Comparison of ENCODE assay signal across 18 cellular contexts in genomic region chr19:17458970-17459369, GRCh38. TPM values are rescaled to one million over a fixed set of nuclear protein-coding genes. Genes with fewer than 3 reads are reported as not detected.
DNase-seq lines count a peak whose midpoint lies in the region; ATAC-seq, FAIRE-seq and TF ChIP-seq lines count a peak whose summit lies in the region.
"Had no signal": no experiment of that assay in that cellular context is flagged by ENCODE, and none has a peak within 500 bp of the region (broad histone marks: within the 10 kb centered on the region; RNA-seq: fewer than 3 reads in every experiment).

No MANE protein-coding gene starts in this region.

- POLR2A ChIA-PET in HEK293 (lab: Yijun Ruan, JAX): no interaction called here

- H3K27ac ChIP-seq in HEK293 (ENCODE audit: extremely low read depth, low read depth, low read length): no peak overlapping the region
- H3K27ac ChIP-seq: A549, C4-2B had no signal

- DNase-seq in SW480 (ENCODE audit: low spot score) (peak; percentile 35), bronchial epithelial cell (ENCODE audit: low read depth) (peak; percentile 49), DMS153 (lab: John Stamatoyannopoulos, UW) (no peak)
- DNase-seq: BE2C; CD4-positive, alpha-beta memory T cell; DMS79 treated with DMSO at 0.1 percent for 48 hours; EL had no signal

- no peak for FAIRE-seq in bronchial epithelial cell (lab: Jason Lieb, UNC)
- FAIRE-seq: A549, G401.6, H1, HepG2, HTR-8/SVneo had no signal

- CTCF ChIA-PET in HEK293 (lab: Yijun Ruan, JAX): interaction anchor here (0.6 to 2.3 kb wide), 5 partner anchors 8 to 62 kb away, joined by 3 to 8 read pairs (median 3); no protein-coding TSS in a partner anchor

- H3K36me3 ChIP-seq in HEK293 (ENCODE audit: control insufficient read depth in 2 of 2, insufficient read depth in 1 of 2, low read length in 2 of 2) (no peaks in the 10 kb centered on the region), bronchial epithelial cell (ENCODE audit: control insufficient read depth, insufficient read depth, low read length) (no peaks in the 10 kb centered on the region)
- H3K36me3 ChIP-seq: BE2C, HAP-1 had no signal

- TF ChIP-seq CTCF in HEK293 (tag by site-specific recombination; IDR thresholded peaks at IDR 0.05) (no peak), bronchial epithelial cell (IDR thresholded peaks at IDR 0.05; ENCODE audit: insufficient read depth, low read length, severe bottlenecking) (no peak), nephron (IDR thresholded peaks at IDR 0.05; ENCODE audit: unreplicated experiment in 3 of 3) (no peak)

- H3K4me3 ChIP-seq in HEK293 (ENCODE audit: low read depth, low read length): no peak overlapping the region
- no peak overlapping the region for H3K4me3 ChIP-seq in bronchial epithelial cell (ENCODE audit: low read depth, low read length)
- H3K4me3 ChIP-seq: A549, HAP-1 had no signal

- peaks cover 12% of the 10 kb centered on the region for H3K27me3 ChIP-seq in bronchial epithelial cell (ENCODE audit: control insufficient read depth, insufficient read depth, low read length)

- peak overlapping the region in 1 of 3 experiments; percentile 4 for H3K4me3 Mint-ChIP-seq in nephron
- H3K4me3 Mint-ChIP-seq: CD4-positive, alpha-beta memory T cell had no signal

- H3K27ac Mint-ChIP-seq in nephron: peak overlapping the region in 2 of 3 experiments; percentile 29 to 40
- H3K27ac Mint-ChIP-seq: CD4-positive, alpha-beta memory T cell had no signal

- no peaks in the 10 kb centered on the region for H3K4me1 ChIP-seq in HEK293 (ENCODE audit: control insufficient read depth, insufficient read depth, low read length)
- H3K4me1 ChIP-seq: A549, BE2C, HAP-1 had no signal

- ATAC-seq in GM18861 (IDR thresholded peaks at IDR 0.05; ENCODE audit: unreplicated experiment): no peak
- ATAC-seq in GM19395 (IDR thresholded peaks at IDR 0.05; ENCODE audit: unreplicated experiment): no peak
- ATAC-seq: A549, HepG2 had no signal

- no peaks in the 10 kb centered on the region for H3K36me3 Mint-ChIP-seq in nephron (ENCODE audit: low read depth)
- H3K36me3 Mint-ChIP-seq: CD4-positive, alpha-beta memory T cell had no signal

- peaks cover 54% of the 10 kb centered on the region for H3K27me3 Mint-ChIP-seq in nephron (ENCODE audit: low read depth)

- H3K9me3 Mint-ChIP-seq in nephron: no peaks in the 10 kb centered on the region
- H3K9me3 Mint-ChIP-seq: CD4-positive, alpha-beta memory T cell had no signal

- no peaks in the 10 kb centered on the region for H3K9me3 ChIP-seq in HEK293 (ENCODE audit: control insufficient read depth, insufficient read depth, low read depth, low read length)
- H3K9me3 ChIP-seq: A549, BE2C, HAP-1 had no signal

- peaks cover 5% of the 10 kb centered on the region for H3K4me1 Mint-ChIP-seq in nephron

TF ChIP-seq in HEK293, 187 proteins besides CTCF, POLR2A, EP300 and RAD21 (continues in another document):
- TF ChIP-seq ZNF366 (tag by site-specific recombination; conservative IDR thresholded peaks at IDR 0.05) (peak; percentile 71; the same call in 1 of the 2 replicates), ZNF121 (tag by site-specific recombination; IDR thresholded peaks at IDR 0.05) (peak; percentile 76), ZNF600 (tag by site-specific recombination; IDR thresholded peaks at IDR 0.05) (peak; percentile 82), ZNF664 (tag by site-specific recombination; IDR thresholded peaks at IDR 0.05) (no peak), ZBTB17 (tag by site-specific recombination; IDR thresholded peaks at IDR 0.05) (peak; percentile 50; the same call in 1 of the 2 replicates), ZNF629 (tag by site-specific recombination; IDR thresholded peaks at IDR 0.05) (peak; percentile 23; the same call in 1 of the 2 replicates), ZFHX2 (tag by site-specific recombination; conservative IDR thresholded peaks at IDR 0.05) (peak; percentile 43; the same call in 1 of the 2 replicates), OSR2 (tag by site-specific recombination; IDR thresholded peaks at IDR 0.05) (peak; percentile 70), SP7 (tag by site-specific recombination; IDR thresholded peaks at IDR 0.05) (peak; percentile 78), ZFP37 (tag by site-specific recombination; IDR thresholded peaks at IDR 0.05) (no peak), WT1 (tag by site-specific recombination; IDR thresholded peaks at IDR 0.05) (peak; percentile 96), ZNF639 (tag by site-specific recombination; IDR thresholded peaks at IDR 0.05) (0 out of 2 replicates have a peak, but pooled peaks have one; percentile 20), ZNF16 (tag by site-specific recombination; IDR thresholded peaks at IDR 0.05; ENCODE audit: low read depth) (peak; percentile 95), MEIS1 (CRISPR knock-in tag; IDR thresholded peaks at IDR 0.05; ENCODE audit: borderline replicate concordance) (0 out of 2 replicates have a peak, but pooled peaks have one; percentile 22), ZNF626 (tag by site-specific recombination; IDR thresholded peaks at IDR 0.05) (no peak), IKZF3 (tag by site-specific recombination; IDR thresholded peaks at IDR 0.05) (no peak), ZNF280D (tag by site-specific recombination; IDR thresholded peaks at IDR 0.05) (no peak), ZSCAN5A (tag by site-specific recombination; IDR thresholded peaks at IDR 0.05) (0 out of 2 replicates have a peak, but pooled peaks have one; percentile 46), KLF1 (tag by site-specific recombination; IDR thresholded peaks at IDR 0.05) (no peak), INSM2 (tag by site-specific recombination; IDR thresholded peaks at IDR 0.05) (0 out of 2 replicates have a peak, but pooled peaks have one; percentile 24)

RNA-seq across cellular contexts. Expression of gene NXNL1, which starts 1.8 kb away (rescaled TPM):
- not detected in 2 replicates for total RNA-seq in bronchial epithelial cell
- total RNA-seq: CD4-positive, alpha-beta memory T cell; H1; HepG2 had no signal

RNA-seq across cellular contexts. Expression of gene TMEM221, which starts 10.5 kb away (rescaled TPM):
- 0.13 TPM in 1 of 2 replicates, not detected in the other for total RNA-seq in bronchial epithelial cell
- total RNA-seq: CD4-positive, alpha-beta memory T cell had no signal

RNA-seq across cellular contexts. Expression of gene SLC27A1, which starts 11.4 kb away (rescaled TPM):
- 5.9 and 7.9 TPM in 2 replicates for total RNA-seq in bronchial epithelial cell

RNA-seq across cellular contexts. Expression of gene MVB12A, which starts 39.1 kb away (rescaled TPM):
- 22.9 and 23.8 TPM in 2 replicates for total RNA-seq in bronchial epithelial cell

RNA-seq across cellular contexts. Expression of gene PGLS, which starts 52.5 kb away (rescaled TPM):
- 41.1 and 67.2 TPM in 2 replicates for total RNA-seq in bronchial epithelial cell
